Comparison of ENCODE assay signal across 17 cellular contexts in the genomic region with DNA sequence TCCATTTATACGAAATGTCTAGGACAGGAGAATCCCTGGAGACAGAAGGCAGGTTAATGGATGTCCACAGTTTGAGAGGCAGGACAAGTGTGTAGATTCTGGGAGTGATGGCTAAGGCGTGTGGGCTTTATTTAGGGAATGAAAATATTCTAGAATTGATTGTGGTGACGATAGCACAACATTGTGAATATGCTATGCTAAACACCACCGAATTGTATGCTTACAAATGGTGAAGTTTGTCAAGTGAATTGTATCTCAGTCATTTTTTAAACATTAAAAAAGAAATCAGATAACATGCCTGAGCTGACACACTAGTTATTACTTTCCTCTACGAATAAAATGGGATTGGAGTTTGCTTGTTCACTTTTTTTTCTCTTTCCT. TPM values are rescaled to one million over a fixed set of nuclear protein-coding genes. Genes with fewer than 3 reads are reported as not detected.
DNase-seq lines count a peak whose midpoint lies in the region; ATAC-seq and TF ChIP-seq lines count a peak whose summit lies in the region.
"Had no signal": no experiment of that assay in that cellular context is flagged by ENCODE, and none has a peak within 500 bp of the region (broad histone marks: within the 10 kb centered on the region; RNA-seq: fewer than 3 reads in every experiment).

No MANE protein-coding gene starts in this region.

- H3K4me1 ChIP-seq in PC-9 (replicated peaks; ENCODE audit: insufficient read depth), result peaks cover 7% of the 10 kb centered on the region

- H3K9me3 Mint-ChIP-seq in activated naive CD8-positive, alpha-beta T cell treated with anti-CD3 and anti-CD28 coated beads for 36 hours, result no peaks in the 10 kb centered on the region
- no peaks in the 10 kb centered on the region for H3K9me3 Mint-ChIP-seq in activated naive CD8-positive, alpha-beta T cell treated with anti-CD3 and anti-CD28 coated beads, Interleukin-2, amount 50 U/mL, for 24 hours
- no peaks in the 10 kb centered on the region for H3K9me3 Mint-ChIP-seq in activated T-helper 2 cell treated with anti-CD3 and anti-CD28 coated beads, Interferon-gamma antibody, Interleukin-2, Interleukin-4, amounts not matched to agents 10 μg/mL and 5 μg/mL and 100 μg/mL, durations not matched to agents 14 hours and 24 hours and 36 hours
- no peaks in the 10 kb centered on the region for H3K9me3 Mint-ChIP-seq in mesothelial cell of epicardium
- H3K9me3 Mint-ChIP-seq: activated naive CD4-positive, alpha-beta T cell treated with anti-CD3 and anti-CD28 coated beads, Interleukin-2, amount 10 ng/mL, durations not matched to agents 7 days and 5 days had no signal

- no TSS peak for BruUV-seq in PC-9 (replicated peaks; lab: Mats Ljungman, UMichigan)

- peaks cover 9% of the 10 kb centered on the region for H3K4me1 Mint-ChIP-seq in activated naive CD8-positive, alpha-beta T cell treated with anti-CD3 and anti-CD28 coated beads for 36 hours
- H3K4me1 Mint-ChIP-seq in activated naive CD8-positive, alpha-beta T cell treated with anti-CD3 and anti-CD28 coated beads, Interleukin-2, amount 50 U/mL, for 24 hours, result peaks cover 12% of the 10 kb centered on the region
- H3K4me1 Mint-ChIP-seq in activated T-helper 2 cell treated with anti-CD3 and anti-CD28 coated beads, Interferon-gamma antibody, Interleukin-2, Interleukin-4, amounts not matched to agents 10 μg/mL and 5 μg/mL and 100 μg/mL, durations not matched to agents 14 hours and 24 hours and 36 hours (ENCODE audit: low read depth), result peaks cover 14% of the 10 kb centered on the region
- peaks cover 3% of the 10 kb centered on the region for H3K4me1 Mint-ChIP-seq in mesothelial cell of epicardium

- H3K9me2 ChIP-seq in PC-9 (ENCODE audit: insufficient read depth), result no peaks in the 10 kb centered on the region

- ATAC-seq in activated naive CD8-positive, alpha-beta T cell treated with anti-CD3 and anti-CD28 coated beads, Interleukin-2, amount 50 U/mL, for 24 hours, result no peak
- ATAC-seq: stimulated activated naive CD8-positive, alpha-beta T cell treated with anti-CD3 and anti-CD28 coated beads, Interleukin-15, Interleukin-2, amounts not matched to agents 100 U/mL and 50 U/mL, for 24 hours had no signal

- TF ChIP-seq CTCF in mesothelial cell of epicardium (IDR thresholded peaks at IDR 0.05; ENCODE audit: unreplicated experiment), result no peak
- TF ChIP-seq CTCF in PC-9 (conservative IDR thresholded peaks at IDR 0.05), result no peak

- DNase-seq in activated naive CD8-positive, alpha-beta T cell treated with anti-CD3 and anti-CD28 coated beads for 36 hours, result no peak
- no peak for DNase-seq in activated naive CD8-positive, alpha-beta T cell treated with anti-CD3 and anti-CD28 coated beads, Interleukin-2, amount 50 U/mL, for 24 hours
- no peak for DNase-seq in activated T-helper 2 cell treated with anti-CD3 and anti-CD28 coated beads, Interferon-gamma antibody, Interleukin-2, Interleukin-4, amounts not matched to agents 10 μg/mL and 5 μg/mL and 100 μg/mL, durations not matched to agents 14 hours and 24 hours and 36 hours (ENCODE audit: low spot score)
- DNase-seq in mesothelial cell of epicardium (ENCODE audit: low spot score in 2 of 2, unreplicated experiment in 2 of 2), result no peak
- no peak for DNase-seq in NCI-H2029 (lab: John Stamatoyannopoulos, UW)
- DNase-seq in PC-9, result no peak
- no peak for DNase-seq in posterior vena cava (ENCODE audit: low spot score)
- DNase-seq in superior temporal gyrus (ENCODE audit: extremely low spot score), result no peak
- DNase-seq: activated naive CD4-positive, alpha-beta T cell treated with anti-CD3 and anti-CD28 coated beads, Interleukin-2, amount 10 ng/mL, durations not matched to agents 7 days and 5 days; effector CD4-positive, alpha-beta T cell; GM23248; KBM-7; NCI-H1105; NCI-H2171 treated with DMSO at 0.1 percent for 48 hours; stimulated activated naive CD8-positive, alpha-beta T cell treated with anti-CD3 and anti-CD28 coated beads, Interleukin-15, Interleukin-2, amounts not matched to agents 100 U/mL and 50 U/mL, for 24 hours had no signal

- intact Hi-C loops in activated T-helper 2 cell treated with anti-CD3 and anti-CD28 coated beads, Interferon-gamma antibody, Interleukin-2, Interleukin-4, amounts not matched to agents 10 μg/mL and 5 μg/mL and 100 μg/mL, durations not matched to agents 14 hours and 24 hours and 36 hours (cut with micrococcal nuclease), result loop anchor here (10.0 kb wide), 1 partner anchor 167 kb away; a partner anchor contains a TSS
- intact Hi-C loops in PC-9 (cut with micrococcal nuclease; ENCODE audit: unreplicated experiment), result loop anchor here (10.0 kb wide), 1 partner anchor 597 kb away; no protein-coding TSS in a partner anchor
- intact Hi-C loops in posterior vena cava (cut with DNase I), result no loop called here

- H3K9me3 ChIP-seq in PC-9 (ENCODE audit: insufficient read depth, low read depth), result no peaks in the 10 kb centered on the region
- H3K9me3 ChIP-seq: mucosa of descending colon had no signal

- no peak overlapping the region for H2AFZ ChIP-seq in PC-9
- H2AFZ ChIP-seq: GM23248 had no signal

- peak overlapping the region; percentile 25 for H3K27ac Mint-ChIP-seq in activated naive CD8-positive, alpha-beta T cell treated with anti-CD3 and anti-CD28 coated beads for 36 hours
- no peak overlapping the region for H3K27ac Mint-ChIP-seq in activated naive CD8-positive, alpha-beta T cell treated with anti-CD3 and anti-CD28 coated beads, Interleukin-2, amount 50 U/mL, for 24 hours
- peak overlapping the region; percentile 47 for H3K27ac Mint-ChIP-seq in activated T-helper 2 cell treated with anti-CD3 and anti-CD28 coated beads, Interferon-gamma antibody, Interleukin-2, Interleukin-4, amounts not matched to agents 10 μg/mL and 5 μg/mL and 100 μg/mL, durations not matched to agents 14 hours and 24 hours and 36 hours
- peak overlapping the region; percentile 40 for H3K27ac Mint-ChIP-seq in mesothelial cell of epicardium
- H3K27ac Mint-ChIP-seq: activated naive CD4-positive, alpha-beta T cell treated with anti-CD3 and anti-CD28 coated beads, Interleukin-2, amount 10 ng/mL, durations not matched to agents 7 days and 5 days had no signal

- no peaks in the 10 kb centered on the region for H3K27me3 ChIP-seq in PC-9 (ENCODE audit: insufficient read depth, low read depth)

- H4K20me1 ChIP-seq in PC-9 (ENCODE audit: insufficient read depth), result no peaks in the 10 kb centered on the region

- CTCF ChIA-PET in PC-9 (lab: Charles Lee), result no interaction called here

- POLR2A ChIA-PET in PC-9 (lab: Charles Lee; ENCODE audit: unreplicated experiment), result no interaction called here

- no peaks in the 10 kb centered on the region for H3K27me3 Mint-ChIP-seq in activated naive CD8-positive, alpha-beta T cell treated with anti-CD3 and anti-CD28 coated beads for 36 hours
- H3K27me3 Mint-ChIP-seq in activated naive CD8-positive, alpha-beta T cell treated with anti-CD3 and anti-CD28 coated beads, Interleukin-2, amount 50 U/mL, for 24 hours, result no peaks in the 10 kb centered on the region
- H3K27me3 Mint-ChIP-seq in activated T-helper 2 cell treated with anti-CD3 and anti-CD28 coated beads, Interferon-gamma antibody, Interleukin-2, Interleukin-4, amounts not matched to agents 10 μg/mL and 5 μg/mL and 100 μg/mL, durations not matched to agents 14 hours and 24 hours and 36 hours (ENCODE audit: low read depth), result no peaks in the 10 kb centered on the region
- H3K27me3 Mint-ChIP-seq in mesothelial cell of epicardium (ENCODE audit: low read depth), result no peaks in the 10 kb centered on the region
- H3K27me3 Mint-ChIP-seq: activated naive CD4-positive, alpha-beta T cell treated with anti-CD3 and anti-CD28 coated beads, Interleukin-2, amount 10 ng/mL, durations not matched to agents 7 days and 5 days had no signal

- peaks cover 13% of the 10 kb centered on the region; the same call in 1 of the 2 replicates for H3F3A ChIP-seq in PC-9 (ENCODE audit: insufficient read depth, low read depth)

- H3K4me3 ChIP-seq in PC-9, result no peak overlapping the region
- H3K4me3 ChIP-seq: GM23248, mucosa of descending colon had no signal

- H3K4me3 Mint-ChIP-seq in activated naive CD8-positive, alpha-beta T cell treated with anti-CD3 and anti-CD28 coated beads for 36 hours, result no peak overlapping the region
- no peak overlapping the region for H3K4me3 Mint-ChIP-seq in activated naive CD8-positive, alpha-beta T cell treated with anti-CD3 and anti-CD28 coated beads, Interleukin-2, amount 50 U/mL, for 24 hours
- H3K4me3 Mint-ChIP-seq in activated T-helper 2 cell treated with anti-CD3 and anti-CD28 coated beads, Interferon-gamma antibody, Interleukin-2, Interleukin-4, amounts not matched to agents 10 μg/mL and 5 μg/mL and 100 μg/mL, durations not matched to agents 14 hours and 24 hours and 36 hours (ENCODE audit: low read depth), result no peak overlapping the region
- H3K4me3 Mint-ChIP-seq in mesothelial cell of epicardium, result no peak overlapping the region
- H3K4me3 Mint-ChIP-seq: activated naive CD4-positive, alpha-beta T cell treated with anti-CD3 and anti-CD28 coated beads, Interleukin-2, amount 10 ng/mL, durations not matched to agents 7 days and 5 days had no signal

- H3K4me2 ChIP-seq in PC-9, result no peak overlapping the region

- no peaks in the 10 kb centered on the region for H3K79me2 ChIP-seq in PC-9 (ENCODE audit: low read depth)

- no peak overlapping the region for H3K27ac ChIP-seq in PC-9
- H3K27ac ChIP-seq: GM23248, HL-60 had no signal

- peaks cover 5% of the 10 kb centered on the region; the same call in 1 of the 2 replicates for H3K36me3 ChIP-seq in PC-9 (ENCODE audit: low read depth)

- H3K36me3 Mint-ChIP-seq in activated naive CD8-positive, alpha-beta T cell treated with anti-CD3 and anti-CD28 coated beads for 36 hours, result peaks cover 19% of the 10 kb centered on the region
- H3K36me3 Mint-ChIP-seq in activated naive CD8-positive, alpha-beta T cell treated with anti-CD3 and anti-CD28 coated beads, Interleukin-2, amount 50 U/mL, for 24 hours (ENCODE audit: low read depth), result peaks cover 28% of the 10 kb centered on the region
- H3K36me3 Mint-ChIP-seq in activated T-helper 2 cell treated with anti-CD3 and anti-CD28 coated beads, Interferon-gamma antibody, Interleukin-2, Interleukin-4, amounts not matched to agents 10 μg/mL and 5 μg/mL and 100 μg/mL, durations not matched to agents 14 hours and 24 hours and 36 hours (ENCODE audit: low read depth), result peaks cover 47% of the 10 kb centered on the region
- H3K36me3 Mint-ChIP-seq in mesothelial cell of epicardium, result peaks cover 23% of the 10 kb centered on the region

RNA-seq across cellular contexts. Expression of a gene that starts 5.4 kb away (rescaled TPM):
- total RNA-seq in activated naive CD8-positive, alpha-beta T cell treated with anti-CD3 and anti-CD28 coated beads for 36 hours, result 10 to 100 TPM; 24.5 to 27.3 TPM
- total RNA-seq in activated T-helper 2 cell treated with anti-CD3 and anti-CD28 coated beads, Interferon-gamma antibody, Interleukin-2, Interleukin-4, amounts not matched to agents 10 μg/mL and 5 μg/mL and 100 μg/mL, durations not matched to agents 14 hours and 24 hours and 36 hours, result 48.0 and 53.0 TPM in 2 replicates
- total RNA-seq in mesothelial cell of epicardium (27.5 to 30.5 TPM (median 27.8 TPM) in 3 replicates), PC-9 (2021) (30.9 and 40.9 TPM in 2 replicates), posterior vena cava (10 to 100 TPM; 32.9 to 34.4 TPM)

RNA-seq across cellular contexts. Expression of a gene that starts 49.0 kb away (rescaled TPM):
- 10 to 100 TPM; 54.1 to 57.9 TPM for total RNA-seq in activated naive CD8-positive, alpha-beta T cell treated with anti-CD3 and anti-CD28 coated beads for 36 hours
- 63.4 and 71.1 TPM in 2 replicates for total RNA-seq in activated T-helper 2 cell treated with anti-CD3 and anti-CD28 coated beads, Interferon-gamma antibody, Interleukin-2, Interleukin-4, amounts not matched to agents 10 μg/mL and 5 μg/mL and 100 μg/mL, durations not matched to agents 14 hours and 24 hours and 36 hours
- 57.6 to 70.7 TPM (median 66.7 TPM) in 3 replicates for total RNA-seq in mesothelial cell of epicardium
- 52.3 and 63.5 TPM in 2 replicates for total RNA-seq in PC-9 (2021)
- 10 to 100 TPM; 51.2 to 60.9 TPM for total RNA-seq in posterior vena cava

Comparison
In these comparisons a context has a peak if more than half of its experiments do, and no peak if none do; other contexts are left out.
1. intact Hi-C loops: an anchor here in activated T-helper 2 cell treated with anti-CD3 and anti-CD28 coated beads, Interferon-gamma antibody, Interleukin-2, Interleukin-4, amounts not matched to agents 10 μg/mL and 5 μg/mL and 100 μg/mL, durations not matched to agents 14 hours and 24 hours and 36 hours (10.0 kb wide) and PC-9 (10.0 kb wide); none called in posterior vena cava.